Comparison of ENCODE assay signal across 14 cellular contexts in genomic region chr20:24984963-24985640, GRCh38. TPM values are rescaled to one million over a fixed set of nuclear protein-coding genes. Genes with fewer than 3 reads are reported as not detected.
DNase-seq lines count a peak whose midpoint lies in the region; ATAC-seq and TF ChIP-seq lines count a peak whose summit lies in the region.
"Had no signal": no experiment of that assay in that cellular context is flagged by ENCODE, and none has a peak within 500 bp of the region (broad histone marks: within the 10 kb centered on the region; RNA-seq: fewer than 3 reads in every experiment).

No MANE protein-coding gene starts in this region.

- H3K9me2 ChIP-seq in GM23338 (ENCODE audit: insufficient read depth) = no peaks in the 10 kb centered on the region

- H3K4me1 Mint-ChIP-seq in CD8-positive, alpha-beta T cell (ENCODE audit: low read depth) = peaks cover 82% of the 10 kb centered on the region
- H3K4me1 Mint-ChIP-seq in dendritic cell treated with granulocyte-macrophage colony-stimulating factor and Interleukin-4, amounts not matched to agents 40 ng/mL and 50 ng/mL, for 4 days (ENCODE audit: low read depth) = peaks cover 97% of the 10 kb centered on the region
- peaks cover 2% of the 10 kb centered on the region for H3K4me1 Mint-ChIP-seq in neural crest cell
- no peaks in the 10 kb centered on the region for H3K4me1 Mint-ChIP-seq in GM23338

- no peak overlapping the region for H3K4me3 ChIP-seq in BLaER1
- H3K4me3 ChIP-seq in CD8-positive, alpha-beta T cell (ENCODE audit: low read depth, low read length) = no peak overlapping the region
- H3K4me3 ChIP-seq in GM23338 = no peak overlapping the region
- H3K4me3 ChIP-seq: cardiac muscle cell, esophagus muscularis mucosa had no signal

- H3K4me1 ChIP-seq in BLaER1 = peaks cover 58% of the 10 kb centered on the region
- H3K4me1 ChIP-seq in CD8-positive, alpha-beta T cell (ENCODE audit: insufficient read depth, low read length) = peaks cover 43% of the 10 kb centered on the region
- no peaks in the 10 kb centered on the region for H3K4me1 ChIP-seq in GM23338 (ENCODE audit: insufficient read depth)

- POLR2A ChIA-PET in CD8-positive, alpha-beta T cell (lab: Charles Lee) = interaction anchor here (0.7 kb wide), 1 partner anchor 54 kb away, joined by 4 read pairs; no protein-coding TSS in a partner anchor

- H3K27me3 Mint-ChIP-seq in CD8-positive, alpha-beta T cell (ENCODE audit: low read depth) = no peaks in the 10 kb centered on the region
- no peaks in the 10 kb centered on the region for H3K27me3 Mint-ChIP-seq in dendritic cell treated with granulocyte-macrophage colony-stimulating factor and Interleukin-4, amounts not matched to agents 40 ng/mL and 50 ng/mL, for 4 days
- H3K27me3 Mint-ChIP-seq in neural crest cell (ENCODE audit: low read depth) (no peaks in the 10 kb centered on the region), GM23338 (ENCODE audit: insufficient read depth, low read depth, poor library complexity) (peaks cover 3% of the 10 kb centered on the region)

- H3K27ac Mint-ChIP-seq in CD8-positive, alpha-beta T cell = peak overlapping the region; percentile 49
- H3K27ac Mint-ChIP-seq in dendritic cell treated with granulocyte-macrophage colony-stimulating factor and Interleukin-4, amounts not matched to agents 40 ng/mL and 50 ng/mL, for 4 days = peak overlapping the region; percentile 71
- H3K27ac Mint-ChIP-seq in neural crest cell (ENCODE audit: unreplicated experiment) = no peak overlapping the region
- H3K27ac Mint-ChIP-seq in GM23338 = no peak overlapping the region

- H3K27ac ChIP-seq in BLaER1 = no peak overlapping the region
- H3K27ac ChIP-seq in CD8-positive, alpha-beta T cell (ENCODE audit: low read depth, low read length) = no peak overlapping the region
- H3K27ac ChIP-seq in caudate nucleus (ENCODE audit: low read depth, low read length) = no peak overlapping the region
- H3K27ac ChIP-seq in GM23338 (ENCODE audit: low read depth) = no peak overlapping the region
- H3K27ac ChIP-seq: cardiac muscle cell, esophagus muscularis mucosa had no signal

- H3K4me2 ChIP-seq in BLaER1 (peak overlapping the region; percentile 32), GM23338 (no peak overlapping the region)

- no peak overlapping the region for H3K9ac ChIP-seq in BLaER1

- CTCF ChIA-PET in CD8-positive, alpha-beta T cell (lab: Charles Lee) = no interaction called here

- no peaks in the 10 kb centered on the region for H3F3A ChIP-seq in GM23338 (replicated peaks; ENCODE audit: low read depth)

- peak in 1 of 7 experiments; percentile 42 for DNase-seq in CD8-positive, alpha-beta T cell
- no peak for DNase-seq in neural crest cell (ENCODE audit: low read depth, low spot score)
- DNase-seq in DMS79 (lab: John Stamatoyannopoulos, UW) = no peak
- no peak for DNase-seq in kidney tubule cell (ENCODE audit: low spot score)
- DNase-seq in caudate nucleus (lab: John Stamatoyannopoulos, UW) = no peak
- no peak for DNase-seq in GM23338 (ENCODE audit: low spot score)
- DNase-seq: activated CD4-positive, alpha-beta T cell treated with anti-CD3 and anti-CD28 coated beads for 1 hour; activated effector memory CD4-positive, alpha-beta T cell treated with Interleukin-2 at 50 U/mL for 16 hours; NCI-H1048; SW 1271 had no signal

- peaks cover 75% of the 10 kb centered on the region for H3K79me2 ChIP-seq in GM23338 (replicated peaks; ENCODE audit: insufficient read depth)

- H3K36me3 ChIP-seq in BLaER1 (peaks cover 50% of the 10 kb centered on the region), GM23338 (ENCODE audit: insufficient read depth) (no peaks in the 10 kb centered on the region)
- peaks cover 7% of the 10 kb centered on the region for H3K36me3 ChIP-seq in CD8-positive, alpha-beta T cell (ENCODE audit: insufficient read depth, low read length)
- H3K36me3 ChIP-seq: cardiac muscle cell had no signal

- no peaks in the 10 kb centered on the region for H3K9me3 Mint-ChIP-seq in CD8-positive, alpha-beta T cell
- H3K9me3 Mint-ChIP-seq in dendritic cell treated with granulocyte-macrophage colony-stimulating factor and Interleukin-4, amounts not matched to agents 40 ng/mL and 50 ng/mL, for 4 days = peaks cover 3% of the 10 kb centered on the region
- H3K9me3 Mint-ChIP-seq in neural crest cell = peaks cover 1% of the 10 kb centered on the region
- H3K9me3 Mint-ChIP-seq in GM23338 = peaks cover 5% of the 10 kb centered on the region; the same call in 2 of the 3 replicates

- H3K9me3 ChIP-seq in BLaER1 = peaks cover 12% of the 10 kb centered on the region
- no peaks in the 10 kb centered on the region for H3K9me3 ChIP-seq in CD8-positive, alpha-beta T cell (ENCODE audit: low read length)
- H3K9me3 ChIP-seq: esophagus muscularis mucosa had no signal

- no peaks in the 10 kb centered on the region for H3K27me3 ChIP-seq in BLaER1
- H3K27me3 ChIP-seq in CD8-positive, alpha-beta T cell (ENCODE audit: insufficient read depth, low read length) = no peaks in the 10 kb centered on the region
- H3K27me3 ChIP-seq in GM23338 (ENCODE audit: insufficient read depth) = no peaks in the 10 kb centered on the region
- H3K27me3 ChIP-seq: cardiac muscle cell, esophagus muscularis mucosa had no signal

- H2AFZ ChIP-seq in GM23338 = no peak overlapping the region

- intact Hi-C loops in CD8-positive, alpha-beta T cell (cut with DNase I, micrococcal nuclease) = no loop called here
- intact Hi-C loops in dendritic cell treated with granulocyte-macrophage colony-stimulating factor and Interleukin-4, amounts not matched to agents 40 ng/mL and 50 ng/mL, for 4 days (cut with micrococcal nuclease) = no loop called here

- H3K4me3 Mint-ChIP-seq in CD8-positive, alpha-beta T cell = peak overlapping the region; percentile 26
- peak overlapping the region; percentile 33 for H3K4me3 Mint-ChIP-seq in dendritic cell treated with granulocyte-macrophage colony-stimulating factor and Interleukin-4, amounts not matched to agents 40 ng/mL and 50 ng/mL, for 4 days
- H3K4me3 Mint-ChIP-seq in neural crest cell (peak overlapping the region; percentile 29), GM23338 (no peak overlapping the region)

- no peak for TF ChIP-seq CTCF in CD8-positive, alpha-beta T cell (IDR thresholded peaks at IDR 0.05)
- TF ChIP-seq CTCF in neural crest cell (conservative IDR thresholded peaks at IDR 0.05) = no peak
- no peak for TF ChIP-seq CTCF in GM23338 (conservative IDR thresholded peaks at IDR 0.05; ENCODE audit: low read depth in 2 of 2)

- ATAC-seq in CD8-positive, alpha-beta T cell = no peak
- ATAC-seq in GM23338 = no peak

- peaks cover 52% of the 10 kb centered on the region for H4K20me1 ChIP-seq in BLaER1
- H4K20me1 ChIP-seq in GM23338 (replicated peaks; ENCODE audit: insufficient read depth) = peaks cover 25% of the 10 kb centered on the region

- H3K36me3 Mint-ChIP-seq in CD8-positive, alpha-beta T cell = peaks cover 59% of the 10 kb centered on the region
- peaks cover 81% of the 10 kb centered on the region for H3K36me3 Mint-ChIP-seq in dendritic cell treated with granulocyte-macrophage colony-stimulating factor and Interleukin-4, amounts not matched to agents 40 ng/mL and 50 ng/mL, for 4 days (ENCODE audit: low read depth)
- H3K36me3 Mint-ChIP-seq in neural crest cell (ENCODE audit: low read depth) (peaks cover 29% of the 10 kb centered on the region), GM23338 (ENCODE audit: low read depth) (peaks cover 28% of the 10 kb centered on the region)

TF ChIP-seq in GM23338, 12 proteins besides CTCF, POLR2A, EP300 and RAD21 (continues in another document):
- TF ChIP-seq CREB1 (CRISPR knock-in tag; IDR thresholded peaks at IDR 0.05; ENCODE audit: low read depth) (no peak), NANOG (IDR thresholded peaks at IDR 0.05; ENCODE audit: borderline replicate concordance) (no peak), POLR2AphosphoS5 (IDR thresholded peaks at IDR 0.05; ENCODE audit: low read depth) (no peak), ZNF331 (CRISPR knock-in tag; IDR thresholded peaks at IDR 0.05; ENCODE audit: low read depth) (no peak), ZNF114 (CRISPR knock-in tag; IDR thresholded peaks at IDR 0.05) (no peak), STAT1 (IDR thresholded peaks at IDR 0.05; ENCODE audit: unreplicated experiment) (no peak), REST (IDR thresholded peaks at IDR 0.05; ENCODE audit: unreplicated experiment) (no peak), EZH2 (IDR thresholded peaks at IDR 0.05; ENCODE audit: low read depth, unreplicated experiment) (no peak)

RNA-seq across cellular contexts. Expression of gene APMAP, which starts 7.4 kb away (rescaled TPM):
- 10 to 100 TPM; 31.0 to 31.8 TPM for total RNA-seq in CD8-positive, alpha-beta T cell
- 85.0 and 88.6 TPM in 2 replicates for total RNA-seq in neural crest cell
- 70.8 and 72.3 TPM in 2 replicates for total RNA-seq in GM23338 (2014; rRNA removed; shearing (Covaris generic))
- 31.7 and 32.0 TPM in 2 replicates for polyA plus RNA-seq in GM23338 (2016; fragmentation: Nextera tagmentation; extraction: Ambion mirVana)

RNA-seq across cellular contexts. Expression of gene CST7, which starts 36.0 kb away (rescaled TPM):
- total RNA-seq in CD8-positive, alpha-beta T cell = 10 to 100 TPM; 53.3 to 54.6 TPM
- not detected in 2 replicates for total RNA-seq in neural crest cell
- not detected in 2 replicates for total RNA-seq in GM23338 (2014; rRNA removed; shearing (Covaris generic))
- polyA plus RNA-seq in GM23338 (2016; fragmentation: Nextera tagmentation; extraction: Ambion mirVana) = not detected in 2 replicates
- total RNA-seq: cardiac muscle cell had no signal

Comparison
In these comparisons a context has a peak if more than half of its experiments do, and no peak if none do; other contexts are left out.
1. H3K27ac Mint-ChIP-seq: peak in CD8-positive, alpha-beta T cell (single experiment) and dendritic cell treated with granulocyte-macrophage colony-stimulating factor and Interleukin-4, amounts not matched to agents 40 ng/mL and 50 ng/mL, for 4 days (single experiment); none in neural crest cell (single experiment) and GM23338 (single experiment).
2. RNA of gene CST7, which starts 36.0 kb away (total RNA-seq): 53.3 to 54.6 TPM in CD8-positive, alpha-beta T cell; not detected in neural crest cell and not detected in GM23338; every median in the first group is over 10 times any median in the second.